Comparison of ENCODE assay signal across 14 cellular contexts in genomic region chr6:125471703-125472102, GRCh38.
"Had no signal": no experiment of that assay in that cellular context is flagged by ENCODE, and none has a peak within 500 bp of the region (broad histone marks: within the 10 kb centered on the region; RNA-seq: fewer than 3 reads in every experiment).

No MANE protein-coding gene starts in this region.

- H3K36me3 Mint-ChIP-seq: activated CD4-positive, alpha-beta memory T cell treated with anti-CD3 and anti-CD28 coated beads for 36 hours; immature natural killer cell had no signal

- H3K4me1 Mint-ChIP-seq: central memory CD8-positive, alpha-beta T cell; immature natural killer cell had no signal

- DNase-seq: activated CD4-positive, alpha-beta memory T cell treated with anti-CD3 and anti-CD28 coated beads for 36 hours; activated T-cell treated with anti-CD3 and anti-CD28 coated beads, Interleukin-2, amount 50 U/mL, for 48 hours; body of pancreas; dermis blood vessel endothelial cell; glutamatergic neuron; immature natural killer cell; mesenchymal stem cell; nephron progenitor cell; sigmoid colon; stimulated activated CD4-positive, alpha-beta T cell treated with anti-CD3 and anti-CD28 coated beads, Interleukin-12 subunit alpha, Interleukin-12 subunit beta, amount 100 ng/mL, for 4 hours; stimulated activated naive CD4-positive, alpha-beta T cell treated with Interleukin-2 at 50 U/mL for 16 hours; SW 1271; trophoblast cell had no signal

- H3K36me3 ChIP-seq: sigmoid colon had no signal

- H3K27ac ChIP-seq: body of pancreas, sigmoid colon had no signal

- ATAC-seq: body of pancreas had no signal

- H3K4me3 ChIP-seq: body of pancreas, sigmoid colon had no signal

- H3K4me1 ChIP-seq: body of pancreas, sigmoid colon had no signal

- H3K9me3 ChIP-seq: body of pancreas, sigmoid colon had no signal

- H3K27ac Mint-ChIP-seq: activated CD4-positive, alpha-beta memory T cell treated with anti-CD3 and anti-CD28 coated beads for 36 hours; immature natural killer cell; nephron progenitor cell had no signal

- H3K27me3 ChIP-seq: body of pancreas, sigmoid colon had no signal

- H3K9me3 Mint-ChIP-seq: activated CD4-positive, alpha-beta memory T cell treated with anti-CD3 and anti-CD28 coated beads for 36 hours; immature natural killer cell had no signal

- H3K4me3 Mint-ChIP-seq: activated CD4-positive, alpha-beta memory T cell treated with anti-CD3 and anti-CD28 coated beads for 36 hours; central memory CD8-positive, alpha-beta T cell; immature natural killer cell; nephron progenitor cell had no signal
